In genomic region chr14:64388533-64389243, GRCh38 we compare ENCODE assay signal across 8 cellular contexts. TPM values are rescaled to one million over a fixed set of nuclear protein-coding genes. Genes with fewer than 3 reads are reported as not detected.
DNase-seq lines count a peak whose midpoint lies in the region; ATAC-seq and TF ChIP-seq lines count a peak whose summit lies in the region.

No MANE protein-coding gene starts in this region.

- H3K4me3 ChIP-seq in mesodermal cell (ENCODE audit: extremely low read depth, insufficient read depth, low read length, poor library complexity, severe bottlenecking) (peak overlapping the region; percentile 79), tibial nerve (peak overlapping the region; percentile 52 to 84 (median 76))

- peak overlapping the region; percentile 100 for H3K4me3 Mint-ChIP-seq in effector memory CD8-positive, alpha-beta T cell

- H3K9me3 ChIP-seq in mesodermal cell (ENCODE audit: control insufficient read depth, low read length) = no peaks in the 10 kb centered on the region
- no peaks in the 10 kb centered on the region for H3K9me3 ChIP-seq in tibial nerve

- H3K27ac ChIP-seq in mesodermal cell (ENCODE audit: low read depth, low read length, severe bottlenecking) = peak overlapping the region; percentile 12
- H3K27ac ChIP-seq in tibial nerve = peak overlapping the region in 3 of 4 donors; percentile 85 to 93 (median 92)

- H3K27me3 Mint-ChIP-seq in effector memory CD8-positive, alpha-beta T cell = no peaks in the 10 kb centered on the region

- H3K36me3 ChIP-seq in mesodermal cell (ENCODE audit: control insufficient read depth, insufficient read depth, low read length) = peaks cover 23% of the 10 kb centered on the region
- peaks cover 0 to 15% (median 0%) of the 10 kb centered on the region in 3 donors for H3K36me3 ChIP-seq in tibial nerve

- peaks cover 7% of the 10 kb centered on the region for H3K4me1 ChIP-seq in mesodermal cell (ENCODE audit: control insufficient read depth, insufficient read depth, low read length, poor library complexity, severe bottlenecking)
- H3K4me1 ChIP-seq in tibial nerve = peaks cover 0 to 36% (median 13%) of the 10 kb centered on the region in 4 donors

- H3K27ac Mint-ChIP-seq in effector memory CD8-positive, alpha-beta T cell = peak overlapping the region; percentile 96 to 98

- TF ChIP-seq POLR2A in tibial nerve (IDR thresholded peaks at IDR 0.05) = no peak

- H3K9me3 Mint-ChIP-seq in effector memory CD8-positive, alpha-beta T cell = no peaks in the 10 kb centered on the region

- peaks cover 28 to 37% of the 10 kb centered on the region in 2 donors for H3K4me1 Mint-ChIP-seq in effector memory CD8-positive, alpha-beta T cell (ENCODE audit: low read depth in 2 of 2)

- ATAC-seq in effector memory CD8-positive, alpha-beta T cell (replicated peaks) = peak; percentile 11
- ATAC-seq in GM18502 (IDR thresholded peaks at IDR 0.05; ENCODE audit: poor library complexity, unreplicated experiment) = no peak

- WGBS in mesodermal cell (ENCODE audit: insufficient coverage in 2 of 2), 2 experiments = 0 to 3% methylated on average over 9 to 11 of the region's 18 CpGs
- 0% methylated on average over 16 to 18 of the region's 18 CpGs for WGBS in tibial nerve, 2 donors

- TF ChIP-seq CTCF in tibial nerve (IDR thresholded peaks at IDR 0.05) = no peak

- no peaks in the 10 kb centered on the region for H3K27me3 ChIP-seq in tibial nerve

- peak; percentile 20 for DNase-seq in activated gamma-delta T cell treated with Interleukin-2 at 50 U/mL for 16 hours
- DNase-seq in activated gamma-delta T cell (lab: John Stamatoyannopoulos, UW) = no peak
- DNase-seq in HT1080 (ENCODE audit: low read depth) = peak; percentile 16
- DNase-seq in SW480 (ENCODE audit: low spot score) = peak; percentile 45
- no peak for DNase-seq in effector memory CD8-positive, alpha-beta T cell
- DNase-seq in tibial nerve (ENCODE audit: low spot score in 2 of 2) = peak in 1 of 2 donors; percentile 14

- peaks cover 15% of the 10 kb centered on the region for H3K36me3 Mint-ChIP-seq in effector memory CD8-positive, alpha-beta T cell (ENCODE audit: insufficient read depth)

- no peak for TF ChIP-seq EP300 in tibial nerve (IDR thresholded peaks at IDR 0.05)

RNA-seq across cellular contexts. Expression of gene MTHFD1, which starts 0.5 kb away (rescaled TPM):
- 61.7 and 74.4 TPM in 2 replicates for total RNA-seq in HT1080 (2014; rRNA removed; shearing (Covaris generic))
- polyA plus RNA-seq in HT1080 (2015; cell fraction: cytosol; rRNA removed) = 66.6 and 70.3 TPM in 2 replicates
- polyA plus RNA-seq in HT1080 (2015; cell fraction: nucleus; rRNA removed) = 142 and 147 TPM in 2 replicates
- polyA plus RNA-seq in mesodermal cell (2013, experiment 1 of 2) = 52.3 TPM
- 52.0 TPM for polyA plus RNA-seq in mesodermal cell (2013, experiment 2 of 2)
- total RNA-seq in tibial nerve = 10 to 100 TPM; 52.0 to 59.4 (median 56.7) TPM

Comparison
In these comparisons a context has a peak if more than half of its experiments do, and no peak if none do; other contexts are left out.
1. DNase-seq: peak in activated gamma-delta T cell treated with Interleukin-2 at 50 U/mL for 16 hours (single experiment), HT1080 (single experiment) and SW480 (single experiment); none in activated gamma-delta T cell (single experiment) and effector memory CD8-positive, alpha-beta T cell (0 of 3).